Comparison of ENCODE assay signal across 17 cellular contexts in the genomic region with DNA sequence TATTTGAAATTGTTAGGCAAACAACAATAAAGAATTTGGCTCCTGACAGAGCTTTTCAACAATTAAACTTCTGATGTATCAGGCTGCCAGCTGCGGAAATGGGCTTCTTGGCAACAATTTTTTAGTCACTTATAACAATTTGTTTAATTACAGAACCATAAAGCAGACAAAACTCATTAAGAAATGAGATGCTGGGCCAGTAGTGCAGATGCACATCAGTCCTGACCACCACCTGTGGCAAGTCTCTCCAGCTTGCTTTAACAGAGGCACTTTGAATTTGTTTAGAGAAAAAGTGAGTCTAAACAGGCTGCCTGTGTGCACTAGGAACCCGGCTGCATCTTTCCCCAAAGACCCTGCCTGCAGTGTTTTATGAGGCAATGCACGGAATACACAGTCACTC.
"Had no signal": no experiment of that assay in that cellular context is flagged by ENCODE, and none has a peak within 500 bp of the region (broad histone marks: within the 10 kb centered on the region; RNA-seq: fewer than 3 reads in every experiment).

No MANE protein-coding gene starts in this region.

- H3K4me1 ChIP-seq: breast epithelium, esophagus muscularis mucosa, gastroesophageal sphincter, heart left ventricle, left lung, sigmoid colon, upper lobe of right lung had no signal

- H3K27me3 ChIP-seq: breast epithelium, esophagus muscularis mucosa, gastroesophageal sphincter, heart left ventricle, left lung, sigmoid colon, upper lobe of right lung had no signal

- H3K27ac ChIP-seq: breast epithelium, esophagus muscularis mucosa, gastroesophageal sphincter, heart left ventricle, left lung, sigmoid colon, upper lobe of right lung, WERI-Rb-1 had no signal

- FAIRE-seq: astrocyte, kidney had no signal

- H3K9me3 ChIP-seq: breast epithelium, esophagus muscularis mucosa, gastroesophageal sphincter, heart left ventricle, left lung, sigmoid colon, upper lobe of right lung had no signal

- ATAC-seq: activated T-cell treated with anti-CD3 and anti-CD28 coated beads, Interleukin-2, amount 50 U/mL, for 72 hours; gastroesophageal sphincter; heart left ventricle; left lung; natural killer cell treated with Interleukin-12 subunit alpha and Interleukin-12 subunit beta and Interleukin-15 and Interleukin-18, amount 100 ng/mL, for 72 hours; stimulated activated naive B cell treated with anti-CD40 and anti-IgM and Interleukin-4, amounts not matched to agents 10 μg/mL and 1 μg/mL and 100 μg/mL, for 72 hours; upper lobe of right lung had no signal

- H3K36me3 ChIP-seq: breast epithelium, esophagus muscularis mucosa, gastroesophageal sphincter, heart left ventricle, left lung, sigmoid colon, upper lobe of right lung, WERI-Rb-1 had no signal

- DNase-seq: activated CD4-positive, alpha-beta T cell treated with anti-CD3 and anti-CD28 coated beads for 1 hour; activated gamma-delta T cell; activated T-cell treated with anti-CD3 and anti-CD28 coated beads, Interleukin-2, amount 50 U/mL, for 72 hours; cerebellar nuclear complex; effector CD8-positive, alpha-beta T cell; heart left ventricle; kidney; left lung; sigmoid colon; stimulated activated naive B cell treated with anti-CD40 and anti-IgM and Interleukin-4, amounts not matched to agents 10 μg/mL and 1 μg/mL and 100 μg/mL, for 72 hours; upper lobe of right lung; WERI-Rb-1 had no signal

- H3K4me3 ChIP-seq: breast epithelium, esophagus muscularis mucosa, gastroesophageal sphincter, heart left ventricle, left lung, sigmoid colon, upper lobe of right lung had no signal
